In genomic region chr1:115641762-115642167, GRCh38 we compare ENCODE assay signal across 8 cellular contexts. TPM values are rescaled to one million over a fixed set of nuclear protein-coding genes. Genes with fewer than 3 reads are reported as not detected.
DNase-seq lines count a peak whose midpoint lies in the region; ATAC-seq, FAIRE-seq and TF ChIP-seq lines count a peak whose summit lies in the region.

Gene VANGL1, plus strand, starts transcription at chr1:115641970. Its CDS starts 9,444 bp downstream, at chr1:115651414.

- H3K27ac Mint-ChIP-seq in neural progenitor cell = peak within 1 kb of the TSS; percentile 88

- peak within 1 kb of the TSS; percentile 94 for H2AFZ ChIP-seq in neural progenitor cell (replicated peaks)

- H3F3A ChIP-seq in neural progenitor cell (ENCODE audit: low read depth) = no peaks in the 10 kb centered on the region

- no peak within 1 kb of the TSS for H3K27ac ChIP-seq in neural progenitor cell

- H3K27me3 ChIP-seq in neural progenitor cell = peaks cover 16% of the 10 kb centered on the region

- DNase-seq in Caki2 (ENCODE audit: low read depth) (peak; percentile 64), GM19239 (ENCODE audit: insufficient read length, low spot score) (peak; percentile 65), NCI-H510A treated with DMSO at 0.1 percent for 48 hours (lab: John Stamatoyannopoulos, UW) (peak; percentile 72), fibroblast of the aortic adventitia (ENCODE audit: low read depth) (peak; percentile 46), neural progenitor cell (ENCODE audit: low spot score) (peak; percentile 76), NCI-H524 treated with DMSO at 0.1 percent for 48 hours (lab: John Stamatoyannopoulos, UW) (no peak)
- no peak for DNase-seq in activated T-cell treated with anti-CD3 and anti-CD28 coated beads, Interleukin-2, amount 50 U/mL, for 4 hours

- H3K36me3 Mint-ChIP-seq in activated T-cell treated with anti-CD3 and anti-CD28 coated beads, Interleukin-2, amount 50 U/mL, for 4 hours (ENCODE audit: insufficient read depth) = peaks cover 1% of the 10 kb centered on the region
- peaks cover 4% of the 10 kb centered on the region for H3K36me3 Mint-ChIP-seq in neural progenitor cell

- H3K4me3 Mint-ChIP-seq in activated T-cell treated with anti-CD3 and anti-CD28 coated beads, Interleukin-2, amount 50 U/mL, for 4 hours = peak within 1 kb of the TSS; percentile 75
- peak within 1 kb of the TSS; percentile 96 for H3K4me3 Mint-ChIP-seq in neural progenitor cell

- peaks cover 32% of the 10 kb centered on the region for H3K79me2 ChIP-seq in neural progenitor cell (ENCODE audit: low read depth)

- H3K4me2 ChIP-seq in neural progenitor cell = peak within 1 kb of the TSS; percentile 89

- H3K4me3 ChIP-seq in fibroblast of the aortic adventitia (ENCODE audit: low read depth, low read length) (peak within 1 kb of the TSS; percentile 85), neural progenitor cell (peak within 1 kb of the TSS; percentile 75)

- peaks cover 24% of the 10 kb centered on the region for H3K27me3 Mint-ChIP-seq in activated T-cell treated with anti-CD3 and anti-CD28 coated beads, Interleukin-2, amount 50 U/mL, for 4 hours (ENCODE audit: low read depth)
- H3K27me3 Mint-ChIP-seq in neural progenitor cell (ENCODE audit: insufficient read depth, low read depth) = peaks cover 11% of the 10 kb centered on the region

- FAIRE-seq in GM19239 (lab: Jason Lieb, UNC) = no peak

- H3K9me3 ChIP-seq in neural progenitor cell (ENCODE audit: low read depth) = no peaks in the 10 kb centered on the region

- H3K9me3 Mint-ChIP-seq in activated T-cell treated with anti-CD3 and anti-CD28 coated beads, Interleukin-2, amount 50 U/mL, for 4 hours = peaks cover 15% of the 10 kb centered on the region
- H3K9me3 Mint-ChIP-seq in neural progenitor cell = peaks cover 32% of the 10 kb centered on the region

- no peak for TF ChIP-seq CTCF in fibroblast of the aortic adventitia (IDR thresholded peaks at IDR 0.05; ENCODE audit: insufficient read depth, low read length)
- no peak for TF ChIP-seq CTCF in neural progenitor cell (IDR thresholded peaks at IDR 0.05)

- no peak within 1 kb of the TSS for H3K9ac ChIP-seq in neural progenitor cell

- in situ Hi-C loops in Caki2 (cut with HindIII; ENCODE audit: low pct_unique_long_range_greater_than_20kb, low sequenced_read_pairs) = no loop called here

- peaks cover 10% of the 10 kb centered on the region for H3K4me1 Mint-ChIP-seq in activated T-cell treated with anti-CD3 and anti-CD28 coated beads, Interleukin-2, amount 50 U/mL, for 4 hours (ENCODE audit: low read depth)
- H3K4me1 Mint-ChIP-seq in neural progenitor cell = peaks cover 8% of the 10 kb centered on the region

- peak; percentile 57 for ATAC-seq in HG03175 (IDR thresholded peaks at IDR 0.05; ENCODE audit: unreplicated experiment)
- peak; percentile 85 to 86 for ATAC-seq in activated T-cell treated with anti-CD3 and anti-CD28 coated beads, Interleukin-2, amount 50 U/mL, for 4 hours

- no peaks in the 10 kb centered on the region for H3K36me3 ChIP-seq in neural progenitor cell

- peaks cover 20% of the 10 kb centered on the region for H4K20me1 ChIP-seq in neural progenitor cell (ENCODE audit: low read depth)

- H3K4me1 ChIP-seq in neural progenitor cell = peaks cover 7% of the 10 kb centered on the region

RNA-seq across cellular contexts. Expression of gene VANGL1, which starts in this region (rescaled TPM):
- 1.6 and 3.6 TPM in 2 replicates for total RNA-seq in Caki2 (2014; rRNA removed; shearing (Covaris generic); ENCODE audit: low replicate concordance)
- total RNA-seq in activated T-cell treated with anti-CD3 and anti-CD28 coated beads, Interleukin-2, amount 50 U/mL, for 4 hours = 1 to 10 TPM; 1.6 to 2.1 (median 1.8) TPM
- total RNA-seq in fibroblast of the aortic adventitia (ENCODE audit: low replicate concordance) (6.0 and 14.3 TPM in 2 replicates), neural progenitor cell (ENCODE audit: low replicate concordance) (8.0 and 8.5 TPM in 2 replicates)

Comparison
In these comparisons a context has a peak if more than half of its experiments do, and no peak if none do; other contexts are left out.
1. DNase-seq: peak in Caki2 (single experiment), GM19239 (single experiment), NCI-H510A treated with DMSO at 0.1 percent for 48 hours (single experiment), fibroblast of the aortic adventitia (single experiment) and neural progenitor cell (single experiment); none in activated T-cell treated with anti-CD3 and anti-CD28 coated beads, Interleukin-2, amount 50 U/mL, for 4 hours (single experiment) and NCI-H524 treated with DMSO at 0.1 percent for 48 hours (single experiment).